Comparison of ENCODE assay signal across 9 cellular contexts in genomic region chr1:10509823-10510509, GRCh38. TPM values are rescaled to one million over a fixed set of nuclear protein-coding genes. Genes with fewer than 3 reads are reported as not detected.
DNase-seq lines count a peak whose midpoint lies in the region; ATAC-seq, FAIRE-seq and TF ChIP-seq lines count a peak whose summit lies in the region.
"Had no signal": no experiment of that assay in that cellular context is flagged by ENCODE, and none has a peak within 500 bp of the region (broad histone marks: within the 10 kb centered on the region; RNA-seq: fewer than 3 reads in every experiment).

No MANE protein-coding gene starts in this region.

- dilution Hi-C loops in endothelial cell of umbilical vein (cut with MboI; ENCODE audit: extremely low pct_ligation_motif_present, low sequenced_read_pairs), result no loop called here

- H3K27me3 ChIP-seq in endothelial cell of umbilical vein (ENCODE audit: control insufficient read depth in 2 of 2, insufficient read depth in 2 of 2, low read length in 2 of 2) (no peaks in the 10 kb centered on the region), spleen (replicated peaks in 1 of 7) (no peaks in the 10 kb centered on the region)

- POLR2A ChIA-PET in RWPE1 (lab: Yijun Ruan, JAX; ENCODE audit: low non-redundant PET) (no interaction called here), endothelial cell of umbilical vein (lab: Charles Lee) (interaction anchor here (0.6 kb wide), 1 partner anchor 10 kb away, joined by 3 read pairs; no protein-coding TSS in a partner anchor)

- H2AFZ ChIP-seq in endothelial cell of umbilical vein (ENCODE audit: low read depth, low read length), result no peak overlapping the region

- H3K4me2 ChIP-seq in endothelial cell of umbilical vein (ENCODE audit: insufficient read depth, low read length), result peak overlapping the region; percentile 71

- no peaks in the 10 kb centered on the region for H3K9me1 ChIP-seq in endothelial cell of umbilical vein (replicated peaks; ENCODE audit: control insufficient read depth, extremely low read depth, insufficient read depth, low read length)

- CTCF ChIA-PET in RWPE1 (lab: Yijun Ruan, JAX), result interaction anchor here (2.3 kb wide), 1 partner anchor 15 kb away, joined by 11 read pairs; no protein-coding TSS in a partner anchor
- CTCF ChIA-PET in endothelial cell of umbilical vein (lab: Charles Lee), result interaction anchor here (1.3 to 7.5 kb wide), 8 partner anchors 10 to 357 kb away, joined by 3 to 132 read pairs (median 11); no protein-coding TSS in a partner anchor

- DNase-seq in NCI-H2081 (lab: John Stamatoyannopoulos, UW) (peak; percentile 14 to 62), NCI-H2081 treated with DMSO at 0.1 percent for 48 hours (lab: John Stamatoyannopoulos, UW) (no peak), RWPE1 (ENCODE audit: low spot score) (no peak), endothelial cell of umbilical vein (ENCODE audit: low read depth, low spot score) (no peak), spleen (no peak), HUDEP-2 (lab: John Stamatoyannopoulos, UW; ENCODE audit: unreplicated experiment in 76 of 76) (no peak), DMS79 (lab: John Stamatoyannopoulos, UW) (no peak)
- DNase-seq: NCI-H526 had no signal

- peak; percentile 63 for FAIRE-seq in endothelial cell of umbilical vein (lab: Jason Lieb, UNC)

- no peaks in the 10 kb centered on the region for H3K36me3 ChIP-seq in endothelial cell of umbilical vein (ENCODE audit: control insufficient read depth in 2 of 2, extremely low read depth in 1 of 2, insufficient read depth in 2 of 2, low read length in 2 of 2)
- peaks cover 0 to 9% (median 0%) of the 10 kb centered on the region in 6 donors for H3K36me3 ChIP-seq in spleen

- TF ChIP-seq CTCF in RWPE1 (conservative IDR thresholded peaks at IDR 0.05; ENCODE audit: low read depth), result no peak
- no peak for TF ChIP-seq CTCF in endothelial cell of umbilical vein (IDR thresholded peaks at IDR 0.05; ENCODE audit: extremely low read depth in 1 of 2, insufficient read depth in 1 of 2, low read depth in 1 of 2, low read length in 2 of 2)
- TF ChIP-seq CTCF in spleen (IDR thresholded peaks at IDR 0.05 in 8 of 11, conservative IDR thresholded peaks at IDR 0.05 in 3 of 11), result no peak

- H3K4me3 ChIP-seq in endothelial cell of umbilical vein (replicated peaks in 1 of 3; ENCODE audit: insufficient read depth in 1 of 3, low read depth in 1 of 3, low read length in 3 of 3), result peak overlapping the region in 1 of 3 experiments; percentile 17
- peak overlapping the region in 1 of 8 donors; percentile 42 for H3K4me3 ChIP-seq in spleen

- no peaks in the 10 kb centered on the region for H4K20me1 ChIP-seq in endothelial cell of umbilical vein (replicated peaks; ENCODE audit: control insufficient read depth, extremely low read depth, insufficient read depth, low read length)

- TF ChIP-seq POLR2A in endothelial cell of umbilical vein (IDR thresholded peaks at IDR 0.05; ENCODE audit: low read depth, low read length) (no peak), spleen (IDR thresholded peaks at IDR 0.05) (no peak)

- ATAC-seq in GM18861 (IDR thresholded peaks at IDR 0.05; ENCODE audit: unreplicated experiment), result no peak

- H3K79me2 ChIP-seq in endothelial cell of umbilical vein (ENCODE audit: control insufficient read depth, insufficient read depth, low read length), result peaks cover 35% of the 10 kb centered on the region

- WGBS in spleen, 5 donors, result 78 to 87% (median 84%) methylated on average over 6 of the region's 6 CpGs

- no peaks in the 10 kb centered on the region for H3K9me3 ChIP-seq in endothelial cell of umbilical vein (replicated peaks; ENCODE audit: control insufficient read depth, insufficient read depth, low read length)
- no peaks in the 10 kb centered on the region for H3K9me3 ChIP-seq in spleen

- no TSS peak for BruUV-seq in endothelial cell of umbilical vein (replicated peaks; lab: Mats Ljungman, UMichigan)

- H3K9ac ChIP-seq in endothelial cell of umbilical vein (replicated peaks; ENCODE audit: extremely low read depth, insufficient read depth, low read length), result peak overlapping the region; percentile 7

- H3K27ac ChIP-seq in RWPE1 (peak overlapping the region; percentile 91), endothelial cell of umbilical vein (ENCODE audit: insufficient read depth, low read depth, low read length) (peak overlapping the region; percentile 72), spleen (peak overlapping the region in 7 of 8 donors; percentile 44 to 87 (median 73))

- intact Hi-C loops in endothelial cell of umbilical vein (cut with micrococcal nuclease), result loop anchor here (2.0 to 5.0 kb wide), 3 partner anchors 127 to 452 kb away; no protein-coding TSS in a partner anchor
- intact Hi-C loops in spleen (cut with DNase I; ENCODE audit: low total_unique reads), result loop anchor here (5.0 kb wide), 1 partner anchor 357 kb away; no protein-coding TSS in a partner anchor

- H3K4me1 ChIP-seq in endothelial cell of umbilical vein (ENCODE audit: control insufficient read depth, extremely low read depth, insufficient read depth, low read length) (peaks cover 28% of the 10 kb centered on the region), spleen (peaks cover 20 to 79% (median 45%) of the 10 kb centered on the region in 6 donors)

TF ChIP-seq in endothelial cell of umbilical vein, 7 proteins besides CTCF, POLR2A, EP300 and RAD21:
- TF ChIP-seq GATA2 (IDR thresholded peaks at IDR 0.05; ENCODE audit: insufficient read depth, insufficient read length, low read depth, low read length) (peak; percentile 30), POLR2AphosphoS5 (IDR thresholded peaks at IDR 0.05; ENCODE audit: insufficient read depth, low read depth, low read length) (no peak), FOS (IDR thresholded peaks at IDR 0.05; ENCODE audit: borderline replicate concordance, insufficient read depth, low read length) (no peak), MYC (IDR thresholded peaks at IDR 0.05; ENCODE audit: low read depth, low read length) (no peak)

RNA-seq across cellular contexts. Expression of gene PEX14, which starts 35.2 kb away (rescaled TPM):
- total RNA-seq in endothelial cell of umbilical vein (22.8 and 26.5 TPM in 2 replicates), spleen (10 to 100 TPM in 6 of 7 donors, 1 to 10 TPM in 1; 9.9 to 19.7 (median 13.8) TPM)
- polyA plus RNA-seq in endothelial cell of umbilical vein (19.5 and 20.1 TPM in 2 replicates), spleen (10 to 100 TPM in 1 of 3 donors, 1 to 10 TPM in 2; 9.3 to 15.1 (median 9.8) TPM)
- polyA plus RNA-seq in endothelial cell of umbilical vein (2011; cell fraction: cytosol; rRNA removed), result 11.0 and 15.8 TPM in 2 replicates
- polyA plus RNA-seq in endothelial cell of umbilical vein (2011; cell fraction: nucleus; rRNA removed), result 21.3 and 21.7 TPM in 2 replicates
- polyA plus RNA-seq in endothelial cell of umbilical vein (2012), result 15.3 and 18.1 TPM in 2 replicates
- polyA minus RNA-seq in endothelial cell of umbilical vein, result 9.4 and 18.6 TPM in 2 replicates
- 5.4 TPM for polyA minus RNA-seq in endothelial cell of umbilical vein (2011; cell fraction: cytosol; rRNA and poly(A)+ RNA removed)
- 10.7 and 22.7 TPM in 2 replicates for polyA minus RNA-seq in endothelial cell of umbilical vein (2011; cell fraction: nucleus; rRNA and poly(A)+ RNA removed)

RNA-seq across cellular contexts. Expression of gene DFFA, which starts 37.6 kb away (rescaled TPM):
- total RNA-seq in endothelial cell of umbilical vein (44.5 and 45.9 TPM in 2 replicates), spleen (10 to 100 TPM; 18.4 to 30.1 (median 24.3) TPM)
- polyA plus RNA-seq in endothelial cell of umbilical vein (21.0 and 30.0 TPM in 2 replicates), spleen (10 to 100 TPM in 2 of 3 donors, 1 to 10 TPM in 1; 7.2 to 14.4 (median 10.3) TPM)
- polyA plus RNA-seq in endothelial cell of umbilical vein (2011; cell fraction: cytosol; rRNA removed), result 30.1 and 35.7 TPM in 2 replicates
- 16.9 and 17.5 TPM in 2 replicates for polyA plus RNA-seq in endothelial cell of umbilical vein (2011; cell fraction: nucleus; rRNA removed)
- 35.6 and 39.8 TPM in 2 replicates for polyA plus RNA-seq in endothelial cell of umbilical vein (2012)
- polyA minus RNA-seq in endothelial cell of umbilical vein, result 50.9 and 54.5 TPM in 2 replicates
- 19.4 TPM for polyA minus RNA-seq in endothelial cell of umbilical vein (2011; cell fraction: cytosol; rRNA and poly(A)+ RNA removed)
- 8.4 and 10.9 TPM in 2 replicates for polyA minus RNA-seq in endothelial cell of umbilical vein (2011; cell fraction: nucleus; rRNA and poly(A)+ RNA removed)

Comparison
In these comparisons a context has a peak if more than half of its experiments do, and no peak if none do; other contexts are left out.
1. DNase-seq: peak in NCI-H2081 (2 of 2); none in NCI-H2081 treated with DMSO at 0.1 percent for 48 hours (single experiment), RWPE1 (single experiment), endothelial cell of umbilical vein (single experiment), spleen (single experiment), HUDEP-2 (0 of 76) and DMS79 (single experiment).
2. Peak in every context shown above with its lines, with median percentiles within 50 percentile points of each other: H3K27ac ChIP-seq.